8 cellular contexts compared by ENCODE assay signal in the genomic region with DNA sequence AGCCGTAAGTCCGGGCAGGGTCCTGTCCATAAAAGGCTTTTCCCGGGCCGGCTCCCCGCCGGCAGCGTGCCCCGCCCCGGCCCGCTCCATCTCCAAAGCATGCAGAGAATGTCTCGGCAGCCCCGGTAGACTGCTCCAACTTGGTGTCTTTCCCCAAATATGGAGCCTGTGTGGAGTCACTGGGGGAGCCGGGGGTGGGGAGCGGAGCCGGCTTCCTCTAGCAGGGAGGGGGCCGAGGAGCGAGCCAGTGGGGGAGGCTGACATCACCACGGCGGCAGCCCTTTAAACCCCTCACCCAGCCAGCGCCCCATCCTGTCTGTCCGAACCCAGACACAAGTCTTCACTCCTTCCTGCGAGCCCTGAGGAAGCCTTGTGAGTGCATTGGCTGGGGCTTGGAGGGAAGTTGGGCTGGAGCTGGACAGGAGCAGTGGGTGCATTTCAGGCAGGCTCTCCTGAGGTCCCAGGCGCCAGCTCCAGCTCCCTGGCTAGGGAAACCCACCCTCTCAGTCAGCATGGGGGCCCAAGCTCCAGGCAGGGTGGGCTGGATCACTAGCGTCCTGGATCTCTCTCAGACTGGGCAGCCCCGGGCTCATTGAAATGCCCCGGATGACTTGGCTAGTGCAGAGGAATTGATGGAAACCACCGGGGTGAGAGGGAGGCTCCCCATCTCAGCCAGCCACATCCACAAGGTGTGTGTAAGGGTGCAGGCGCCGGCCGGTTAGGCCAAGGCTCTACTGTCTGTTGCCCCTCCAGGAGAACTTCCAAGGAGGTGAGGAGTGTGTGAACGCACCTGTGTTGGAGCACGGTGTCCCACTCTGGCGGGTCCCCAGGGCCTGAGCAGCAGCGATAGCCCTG. TPM values are rescaled to one million over a fixed set of nuclear protein-coding genes. Genes with fewer than 3 reads are reported as not detected.
A peak's percentile ranks its signal among the peaks of the same experiment; 100 is the strongest.
DNase-seq lines count a peak whose midpoint lies in the region; ATAC-seq, FAIRE-seq and TF ChIP-seq lines count a peak whose summit lies in the region.

TSS of gene TAGLN (plus strand) at position 310 of the 855 bp plus-strand sequence. CDS start 3,644 bp downstream, outside the sequence.

- 10% methylated on average over 2 of the region's 34 CpGs for WGBS in A549 (ENCODE audit: missing lambda C conversion rate)

- CTCF ChIA-PET in A549 (lab: Yijun Ruan, JAX) (interaction anchor here (1.1 to 1.5 kb wide), 2 partner anchors 15 to 17 kb away, joined by 3 read pairs; no protein-coding TSS in a partner anchor), PC-9 (lab: Charles Lee) (no interaction called here)
- CTCF ChIA-PET in naive thymus-derived CD4-positive, alpha-beta T cell (lab: Charles Lee): interaction anchor here (0.7 kb wide), 1 partner anchor 26 kb away, joined by 5 read pairs; no protein-coding TSS in a partner anchor

- no peaks in the 10 kb centered on the region; the same call in 1 of the 2 replicates for H4K20me1 ChIP-seq in PC-9 (ENCODE audit: insufficient read depth)

- no peak for TF ChIP-seq POLR2A in A549 (IDR thresholded peaks at IDR 0.05; ENCODE audit: low read length)

- peak; percentile 46 to 77; a peak in 5 of 6 replicates for ATAC-seq in A549
- no peak for ATAC-seq in naive thymus-derived CD4-positive, alpha-beta T cell
- ATAC-seq in GM18511 (IDR thresholded peaks at IDR 0.05; ENCODE audit: unreplicated experiment): no peak
- no peak for ATAC-seq in HG03354 (IDR thresholded peaks at IDR 0.05; ENCODE audit: poor library complexity, severe bottlenecking, unreplicated experiment)
- no peak for ATAC-seq in GM18870 (IDR thresholded peaks at IDR 0.05; ENCODE audit: unreplicated experiment)

- intact Hi-C loops in PC-9 (cut with micrococcal nuclease; ENCODE audit: unreplicated experiment): no loop called here
- intact Hi-C loops in naive thymus-derived CD4-positive, alpha-beta T cell (cut with micrococcal nuclease): no loop called here

- H3K4me1 ChIP-seq in A549: peaks cover 21% of the 10 kb centered on the region
- H3K4me1 ChIP-seq in PC-9 (replicated peaks; ENCODE audit: insufficient read depth): no peaks in the 10 kb centered on the region
- H3K4me1 ChIP-seq in naive thymus-derived CD4-positive, alpha-beta T cell (ENCODE audit: control insufficient read depth in 2 of 2, insufficient read depth in 2 of 2, low read length in 2 of 2): no peaks in the 10 kb centered on the region

- H3K9me3 Mint-ChIP-seq in naive thymus-derived CD4-positive, alpha-beta T cell: no peaks in the 10 kb centered on the region

- no peaks in the 10 kb centered on the region for H3K9me2 ChIP-seq in PC-9 (ENCODE audit: insufficient read depth)

- H3K4me3 ChIP-seq in A549 (peak within 1 kb of the TSS; percentile 23; the same call in 2 of the 3 replicates), PC-9 (no peak within 1 kb of the TSS), fibroblast of mammary gland (ENCODE audit: control insufficient read depth, low read depth, low read length) (peak within 1 kb of the TSS; percentile 50)
- no peak within 1 kb of the TSS for H3K4me3 ChIP-seq in naive thymus-derived CD4-positive, alpha-beta T cell (ENCODE audit: low read length)

- H3K36me3 Mint-ChIP-seq in naive thymus-derived CD4-positive, alpha-beta T cell: peaks cover 0 to 5% (median 0%) of the 10 kb centered on the region in 5 donors

- peak within 1 kb of the TSS; percentile 77 for H3K4me2 ChIP-seq in A549
- H3K4me2 ChIP-seq in PC-9: no peak within 1 kb of the TSS

- BruUV-seq in PC-9 (replicated peaks; lab: Mats Ljungman, UMichigan): TSS peak; percentile 93

- no peaks in the 10 kb centered on the region for H3F3A ChIP-seq in PC-9 (ENCODE audit: insufficient read depth, low read depth)

- peak within 1 kb of the TSS in 5 of 9 donors; percentile 41 to 77 (median 44) for H3K27ac Mint-ChIP-seq in naive thymus-derived CD4-positive, alpha-beta T cell

- H3K9me3 ChIP-seq in A549 (no peaks in the 10 kb centered on the region), PC-9 (ENCODE audit: insufficient read depth, low read depth) (no peaks in the 10 kb centered on the region)
- no peaks in the 10 kb centered on the region for H3K9me3 ChIP-seq in naive thymus-derived CD4-positive, alpha-beta T cell (ENCODE audit: control insufficient read depth in 2 of 3, low read length in 3 of 3)

- H3K27me3 Mint-ChIP-seq in naive thymus-derived CD4-positive, alpha-beta T cell: no peaks in the 10 kb centered on the region

- no peak for TF ChIP-seq EP300 in A549 (IDR thresholded peaks at IDR 0.05)

- peaks cover 0 to 7% (median 4%) of the 10 kb centered on the region in 7 donors for H3K4me1 Mint-ChIP-seq in naive thymus-derived CD4-positive, alpha-beta T cell

- H3K79me2 ChIP-seq in PC-9 (ENCODE audit: low read depth): no peaks in the 10 kb centered on the region

- H2AFZ ChIP-seq in PC-9: no peak within 1 kb of the TSS

- H3K27me3 ChIP-seq in PC-9 (ENCODE audit: insufficient read depth, low read depth): no peaks in the 10 kb centered on the region
- no peaks in the 10 kb centered on the region for H3K27me3 ChIP-seq in naive thymus-derived CD4-positive, alpha-beta T cell (ENCODE audit: control insufficient read depth in 2 of 2, insufficient read depth in 2 of 2, low read length in 2 of 2)

- POLR2A ChIA-PET in A549 (lab: Yijun Ruan, JAX) (no interaction called here), PC-9 (lab: Charles Lee; ENCODE audit: unreplicated experiment) (no interaction called here)
- POLR2A ChIA-PET in naive thymus-derived CD4-positive, alpha-beta T cell (lab: Charles Lee): interaction anchor here (1.0 kb wide), 1 partner anchor 15 kb away, joined by 3 read pairs; no protein-coding TSS in a partner anchor

- H3K4me3 Mint-ChIP-seq in naive thymus-derived CD4-positive, alpha-beta T cell: no peak within 1 kb of the TSS

- no peak for FAIRE-seq in A549 (lab: Jason Lieb, UNC)

- peak in 1 of 2 experiments; percentile 59 for DNase-seq in A549 (ENCODE audit: low read depth in 1 of 2, low spot score in 1 of 2)
- DNase-seq in PC-9: peak in 1 of 2 experiments; percentile 69
- DNase-seq in fibroblast of mammary gland (ENCODE audit: low read depth): peak; percentile 72
- no peak for DNase-seq in naive thymus-derived CD4-positive, alpha-beta T cell
- DNase-seq in cerebellar nuclear complex (lab: John Stamatoyannopoulos, UW): no peak

- no peaks in the 10 kb centered on the region for H3K36me3 ChIP-seq in PC-9 (ENCODE audit: low read depth)
- peaks cover 0 to 40% (median 0%) of the 10 kb centered on the region in 3 experiments for H3K36me3 ChIP-seq in naive thymus-derived CD4-positive, alpha-beta T cell (ENCODE audit: control insufficient read depth in 2 of 3, insufficient read depth in 3 of 3, low read length in 3 of 3)

- no peak for TF ChIP-seq RAD21 in A549 (conservative IDR thresholded peaks at IDR 0.05 in 1 of 2, IDR thresholded peaks at IDR 0.05 in 1 of 2)

- TF ChIP-seq CTCF in A549 (IDR thresholded peaks at IDR 0.05) (no peak), PC-9 (conservative IDR thresholded peaks at IDR 0.05) (no peak), fibroblast of mammary gland (conservative IDR thresholded peaks at IDR 0.05; ENCODE audit: control insufficient read depth, insufficient read depth, low read depth, low read length) (no peak)

- H3K27ac ChIP-seq in A549: peak within 1 kb of the TSS; percentile 73 to 85
- H3K27ac ChIP-seq in PC-9: no peak within 1 kb of the TSS
- H3K27ac ChIP-seq in naive thymus-derived CD4-positive, alpha-beta T cell (ENCODE audit: low read depth, low read length): no peak within 1 kb of the TSS

TF ChIP-seq in A549, 52 proteins besides CTCF, POLR2A, EP300 and RAD21 (continues in another document):
- TF ChIP-seq PHF8 (IDR thresholded peaks at IDR 0.05; ENCODE audit: borderline replicate concordance, low read depth) (no peak), CHD2 (IDR thresholded peaks at IDR 0.05; ENCODE audit: low read length, partially characterized antibody) (no peak), NR3C1 (IDR thresholded peaks at IDR 0.05) (no peak), HOXB5 (CRISPR knock-in tag; IDR thresholded peaks at IDR 0.05) (no peak)
- TF ChIP-seq, protein P1, sequence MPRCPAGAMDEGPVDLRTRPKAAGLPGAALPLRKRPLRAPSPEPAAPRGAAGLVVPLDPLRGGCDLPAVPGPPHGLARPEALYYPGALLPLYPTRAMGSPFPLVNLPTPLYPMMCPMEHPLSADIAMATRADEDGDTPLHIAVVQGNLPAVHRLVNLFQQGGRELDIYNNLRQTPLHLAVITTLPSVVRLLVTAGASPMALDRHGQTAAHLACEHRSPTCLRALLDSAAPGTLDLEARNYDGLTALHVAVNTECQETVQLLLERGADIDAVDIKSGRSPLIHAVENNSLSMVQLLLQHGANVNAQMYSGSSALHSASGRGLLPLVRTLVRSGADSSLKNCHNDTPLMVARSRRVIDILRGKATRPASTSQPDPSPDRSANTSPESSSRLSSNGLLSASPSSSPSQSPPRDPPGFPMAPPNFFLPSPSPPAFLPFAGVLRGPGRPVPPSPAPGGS (IDR thresholded peaks at IDR 0.05): no peak
- TF ChIP-seq, protein P2, sequence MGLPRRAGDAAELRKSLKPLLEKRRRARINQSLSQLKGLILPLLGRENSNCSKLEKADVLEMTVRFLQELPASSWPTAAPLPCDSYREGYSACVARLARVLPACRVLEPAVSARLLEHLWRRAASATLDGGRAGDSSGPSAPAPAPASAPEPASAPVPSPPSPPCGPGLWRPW (IDR thresholded peaks at IDR 0.05): no peak
- TF ChIP-seq, protein P3, sequence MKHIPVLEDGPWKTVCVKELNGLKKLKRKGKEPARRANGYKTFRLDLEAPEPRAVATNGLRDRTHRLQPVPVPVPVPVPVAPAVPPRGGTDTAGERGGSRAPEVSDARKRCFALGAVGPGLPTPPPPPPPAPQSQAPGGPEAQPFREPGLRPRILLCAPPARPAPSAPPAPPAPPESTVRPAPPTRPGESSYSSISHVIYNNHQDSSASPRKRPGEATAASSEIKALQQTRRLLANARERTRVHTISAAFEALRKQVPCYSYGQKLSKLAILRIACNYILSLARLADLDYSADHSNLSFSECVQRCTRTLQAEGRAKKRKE (CRISPR knock-in tag; IDR thresholded peaks at IDR 0.05; ENCODE audit: low read depth): no peak
- TF ChIP-seq, protein P4, sequence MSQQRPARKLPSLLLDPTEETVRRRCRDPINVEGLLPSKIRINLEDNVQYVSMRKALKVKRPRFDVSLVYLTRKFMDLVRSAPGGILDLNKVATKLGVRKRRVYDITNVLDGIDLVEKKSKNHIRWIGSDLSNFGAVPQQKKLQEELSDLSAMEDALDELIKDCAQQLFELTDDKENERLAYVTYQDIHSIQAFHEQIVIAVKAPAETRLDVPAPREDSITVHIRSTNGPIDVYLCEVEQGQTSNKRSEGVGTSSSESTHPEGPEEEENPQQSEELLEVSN (IDR thresholded peaks at IDR 0.05; ENCODE audit: borderline replicate concordance, low read depth): no peak

RNA-seq across cellular contexts. Expression of gene TAGLN, which starts in this region (rescaled TPM):
- polyA plus RNA-seq in A549 (2011; rRNA removed): 34.2 and 43.2 TPM in 2 replicates
- 104 and 153 TPM in 2 replicates for polyA plus RNA-seq in A549 (2012; cell fraction: cytosol; rRNA removed)
- polyA plus RNA-seq in A549 (2012; cell fraction: nucleus; rRNA removed): 153 and 173 TPM in 2 replicates
- polyA plus RNA-seq in A549 (2017; fragmentation: RNase III; extraction: RNeasy Plus Mini Kit Qiagen cat#74134 plus additional on column Dnase treatment): 257 to 296 TPM (median 287 TPM) in 3 replicates
- 16.0 and 24.1 TPM in 2 replicates for polyA minus RNA-seq in A549 (2011; rRNA and poly(A)+ RNA removed)
- total RNA-seq in PC-9 (2021): 11.0 and 16.9 TPM in 2 replicates
- total RNA-seq in naive thymus-derived CD4-positive, alpha-beta T cell: 10 to 100 TPM in 4 of 5 experiments, 1 to 10 TPM in 1; 6.4 to 28.0 (median 18.2) TPM
- polyA plus RNA-seq in naive thymus-derived CD4-positive, alpha-beta T cell: 1 to 10 TPM in 1 of 2 donors, under 1 TPM in 1; 0.32 to 1.0 TPM

Comparison
In these comparisons a context has a peak if more than half of its experiments do, and no peak if none do; other contexts are left out.
1. RNA of gene TAGLN (polyA plus RNA-seq): 34.2 to 296 TPM in A549; 0.32 to 1.0 TPM in naive thymus-derived CD4-positive, alpha-beta T cell; every median in the first group is over 10 times any median in the second.
2. ATAC-seq: peak in A549 (2 of 2); none in naive thymus-derived CD4-positive, alpha-beta T cell (single experiment), GM18511 (single experiment), HG03354 (single experiment) and GM18870 (single experiment).
3. H3K27ac ChIP-seq: peak in A549 (2 of 2); none in PC-9 (single experiment) and naive thymus-derived CD4-positive, alpha-beta T cell (single experiment).
4. H3K4me3 ChIP-seq: peak in A549 (single experiment) and fibroblast of mammary gland (single experiment); none in PC-9 (single experiment) and naive thymus-derived CD4-positive, alpha-beta T cell (single experiment).